33 cellular contexts compared by ENCODE assay signal in genomic region chr12:29337325-29337724, GRCh38.
"Had no signal": no experiment of that assay in that cellular context is flagged by ENCODE, and none has a peak within 500 bp of the region (broad histone marks: within the 10 kb centered on the region; RNA-seq: fewer than 3 reads in every experiment).

No MANE protein-coding gene starts in this region.

- H3K9me3 ChIP-seq: adrenal gland, body of pancreas, esophagus muscularis mucosa, gastrocnemius medialis, heart right ventricle had no signal

- FAIRE-seq: colon had no signal

- H3K4me3 ChIP-seq: adrenal gland, body of pancreas, dorsolateral prefrontal cortex, esophagus muscularis mucosa, gastrocnemius medialis, heart right ventricle had no signal

- H3K27me3 ChIP-seq: adrenal gland, body of pancreas, dorsolateral prefrontal cortex, esophagus muscularis mucosa, foreskin keratinocyte, gastrocnemius medialis, heart right ventricle had no signal

- H3K27me3 Mint-ChIP-seq: activated CD4-positive, alpha-beta memory T cell treated with anti-CD3 and anti-CD28 coated beads for 36 hours; activated CD4-positive, alpha-beta T cell treated with anti-CD3 and anti-CD28 coated beads for 36 hours; activated CD4-positive, alpha-beta T cell treated with anti-CD3 and anti-CD28 coated beads, Interleukin-2, amount 10 ng/mL, durations not matched to agents 24 days and 14 days; activated CD8-positive, alpha-beta memory T cell treated with anti-CD3 and anti-CD28 coated beads, Interleukin-2, amount 10 ng/mL, durations not matched to agents 7 days and 5 days; activated naive CD4-positive, alpha-beta T cell treated with anti-CD3 and anti-CD28 coated beads, Interleukin-2, amount 50 U/mL, for 24 hours; activated naive CD8-positive, alpha-beta T cell treated with anti-CD3 and anti-CD28 coated beads for 36 hours; activated naive CD8-positive, alpha-beta T cell treated with anti-CD3 and anti-CD28 coated beads, Interleukin-2, amount 50 U/mL, for 24 hours; dendritic cell treated with granulocyte-macrophage colony-stimulating factor and Interleukin-4, amounts not matched to agents 40 ng/mL and 50 ng/mL, for 4 days had no signal

- H3K27ac ChIP-seq: adrenal gland, body of pancreas, dorsolateral prefrontal cortex, esophagus muscularis mucosa, foreskin keratinocyte, gastrocnemius medialis, heart right ventricle had no signal

- H3K27ac Mint-ChIP-seq: activated CD4-positive, alpha-beta memory T cell treated with anti-CD3 and anti-CD28 coated beads for 36 hours; activated CD4-positive, alpha-beta T cell treated with anti-CD3 and anti-CD28 coated beads for 36 hours; activated CD4-positive, alpha-beta T cell treated with anti-CD3 and anti-CD28 coated beads, Interleukin-2, amount 10 ng/mL, durations not matched to agents 24 days and 14 days; activated CD8-positive, alpha-beta memory T cell treated with anti-CD3 and anti-CD28 coated beads, Interleukin-2, amount 10 ng/mL, durations not matched to agents 7 days and 5 days; activated CD8-positive, alpha-beta T cell treated with anti-CD3 and anti-CD28 coated beads, Interleukin-2, amount 10 ng/mL, durations not matched to agents 7 days and 5 days; activated naive CD4-positive, alpha-beta T cell treated with anti-CD3 and anti-CD28 coated beads for 36 hours; activated naive CD4-positive, alpha-beta T cell treated with anti-CD3 and anti-CD28 coated beads, Interleukin-2, amount 50 U/mL, for 24 hours; activated naive CD8-positive, alpha-beta T cell treated with anti-CD3 and anti-CD28 coated beads for 36 hours; activated naive CD8-positive, alpha-beta T cell treated with anti-CD3 and anti-CD28 coated beads, Interleukin-2, amount 50 U/mL, for 24 hours; activated T-helper 1 cell treated with anti-CD3 and anti-CD28 coated beads, Interleukin-12 subunit alpha, Interleukin-12 subunit beta, Interleukin-2, Interleukin-4 antibody, amounts not matched to agents 30 ng/mL and 10 ng/mL and 1 ng/mL, durations not matched to agents 14 hours and 24 hours and 36 hours; activated T-helper 2 cell treated with anti-CD3 and anti-CD28 coated beads, Interferon-gamma antibody, Interleukin-2, Interleukin-4, amounts not matched to agents 10 μg/mL and 5 μg/mL and 100 μg/mL, durations not matched to agents 14 hours and 24 hours and 36 hours; dendritic cell treated with granulocyte-macrophage colony-stimulating factor and Interleukin-4, amounts not matched to agents 40 ng/mL and 50 ng/mL, for 4 days had no signal

- H3K4me1 ChIP-seq: adrenal gland, body of pancreas, esophagus muscularis mucosa, foreskin keratinocyte, gastrocnemius medialis, heart right ventricle had no signal

- H3K4me1 Mint-ChIP-seq: activated CD4-positive, alpha-beta T cell treated with anti-CD3 and anti-CD28 coated beads for 36 hours; activated CD4-positive, alpha-beta T cell treated with anti-CD3 and anti-CD28 coated beads, Interleukin-2, amount 10 ng/mL, durations not matched to agents 24 days and 14 days; activated CD8-positive, alpha-beta memory T cell treated with anti-CD3 and anti-CD28 coated beads, Interleukin-2, amount 10 ng/mL, durations not matched to agents 7 days and 5 days; activated naive CD4-positive, alpha-beta T cell treated with anti-CD3 and anti-CD28 coated beads, Interleukin-2, amount 50 U/mL, for 24 hours; activated naive CD8-positive, alpha-beta T cell treated with anti-CD3 and anti-CD28 coated beads for 36 hours; activated naive CD8-positive, alpha-beta T cell treated with anti-CD3 and anti-CD28 coated beads, Interleukin-2, amount 50 U/mL, for 24 hours had no signal

- H3K9me3 Mint-ChIP-seq: activated CD4-positive, alpha-beta memory T cell treated with anti-CD3 and anti-CD28 coated beads for 36 hours; activated CD4-positive, alpha-beta T cell treated with anti-CD3 and anti-CD28 coated beads, Interleukin-2, amount 10 ng/mL, durations not matched to agents 24 days and 14 days; activated naive CD4-positive, alpha-beta T cell treated with anti-CD3 and anti-CD28 coated beads for 36 hours; activated naive CD4-positive, alpha-beta T cell treated with anti-CD3 and anti-CD28 coated beads, Interleukin-2, amount 50 U/mL, for 24 hours; activated naive CD8-positive, alpha-beta T cell treated with anti-CD3 and anti-CD28 coated beads for 36 hours; activated naive CD8-positive, alpha-beta T cell treated with anti-CD3 and anti-CD28 coated beads, Interleukin-2, amount 50 U/mL, for 24 hours; activated T-helper 1 cell treated with anti-CD3 and anti-CD28 coated beads, Interleukin-12 subunit alpha, Interleukin-12 subunit beta, Interleukin-2, Interleukin-4 antibody, amounts not matched to agents 30 ng/mL and 10 ng/mL and 1 ng/mL, durations not matched to agents 14 hours and 24 hours and 36 hours; activated T-helper 2 cell treated with anti-CD3 and anti-CD28 coated beads, Interferon-gamma antibody, Interleukin-2, Interleukin-4, amounts not matched to agents 10 μg/mL and 5 μg/mL and 100 μg/mL, durations not matched to agents 14 hours and 24 hours and 36 hours; dendritic cell treated with granulocyte-macrophage colony-stimulating factor and Interleukin-4, amounts not matched to agents 40 ng/mL and 50 ng/mL, for 4 days had no signal

- ATAC-seq: activated CD4-positive, alpha-beta T cell treated with anti-CD3 and anti-CD28 coated beads for 36 hours; activated CD8-positive, alpha-beta memory T cell treated with anti-CD3 and anti-CD28 coated beads, Interleukin-2, amount 10 ng/mL, durations not matched to agents 7 days and 5 days; activated CD8-positive, alpha-beta T cell treated with anti-CD3 and anti-CD28 coated beads, Interleukin-2, amount 10 ng/mL, durations not matched to agents 7 days and 5 days; activated naive CD8-positive, alpha-beta T cell treated with anti-CD3 and anti-CD28 coated beads, Interleukin-2, amount 50 U/mL, for 24 hours; body of pancreas; foreskin keratinocyte; gastrocnemius medialis; heart right ventricle had no signal

- H3K4me3 Mint-ChIP-seq: activated CD4-positive, alpha-beta memory T cell treated with anti-CD3 and anti-CD28 coated beads for 36 hours; activated CD4-positive, alpha-beta T cell treated with anti-CD3 and anti-CD28 coated beads for 36 hours; activated CD4-positive, alpha-beta T cell treated with anti-CD3 and anti-CD28 coated beads, Interleukin-2, amount 10 ng/mL, durations not matched to agents 24 days and 14 days; activated CD8-positive, alpha-beta memory T cell treated with anti-CD3 and anti-CD28 coated beads, Interleukin-2, amount 10 ng/mL, durations not matched to agents 7 days and 5 days; activated CD8-positive, alpha-beta T cell treated with anti-CD3 and anti-CD28 coated beads, Interleukin-2, amount 10 ng/mL, durations not matched to agents 7 days and 5 days; activated naive CD4-positive, alpha-beta T cell treated with anti-CD3 and anti-CD28 coated beads for 36 hours; activated naive CD4-positive, alpha-beta T cell treated with anti-CD3 and anti-CD28 coated beads, Interleukin-2, amount 50 U/mL, for 24 hours; activated naive CD8-positive, alpha-beta T cell treated with anti-CD3 and anti-CD28 coated beads for 36 hours; activated naive CD8-positive, alpha-beta T cell treated with anti-CD3 and anti-CD28 coated beads, Interleukin-2, amount 50 U/mL, for 24 hours; activated T-helper 1 cell treated with anti-CD3 and anti-CD28 coated beads, Interleukin-12 subunit alpha, Interleukin-12 subunit beta, Interleukin-2, Interleukin-4 antibody, amounts not matched to agents 30 ng/mL and 10 ng/mL and 1 ng/mL, durations not matched to agents 14 hours and 24 hours and 36 hours; dendritic cell treated with granulocyte-macrophage colony-stimulating factor and Interleukin-4, amounts not matched to agents 40 ng/mL and 50 ng/mL, for 4 days had no signal

- DNase-seq: activated CD4-positive, alpha-beta memory T cell treated with anti-CD3 and anti-CD28 coated beads for 36 hours; activated CD4-positive, alpha-beta T cell treated with anti-CD3 and anti-CD28 coated beads for 36 hours; activated CD4-positive, alpha-beta T cell treated with anti-CD3 and anti-CD28 coated beads, Interleukin-2, amount 10 ng/mL, durations not matched to agents 24 days and 14 days; activated CD4-positive, CD25-positive, alpha-beta regulatory T cell; activated CD4-positive, CD25-positive, alpha-beta regulatory T cell treated with anti-CD3 and anti-CD28 coated beads, Interleukin-2, amount 50 U/mL, for 72 hours; activated CD8-positive, alpha-beta memory T cell treated with anti-CD3 and anti-CD28 coated beads, Interleukin-2, amount 10 ng/mL, durations not matched to agents 7 days and 5 days; activated CD8-positive, alpha-beta memory T cell treated with anti-CD3 and anti-CD28 coated beads, Interleukin-2, amount 50 U/mL, for 4 hours; activated CD8-positive, alpha-beta T cell treated with anti-CD3 and anti-CD28 coated beads, Interleukin-2, amount 10 ng/mL, durations not matched to agents 7 days and 5 days; activated effector memory CD4-positive, alpha-beta T cell treated with anti-CD3 and anti-CD28 coated beads, Interleukin-2, amount 50 U/mL, for 16 hours; activated naive CD4-positive, alpha-beta T cell treated with anti-CD3 and anti-CD28 coated beads for 36 hours; activated naive CD8-positive, alpha-beta T cell treated with anti-CD3 and anti-CD28 coated beads for 36 hours; activated naive CD8-positive, alpha-beta T cell treated with anti-CD3 and anti-CD28 coated beads, Interleukin-2, amount 50 U/mL, for 24 hours; activated T-cell treated with anti-CD3 and anti-CD28 coated beads, Interleukin-2, amount 50 U/mL, for 1 hour; activated T-cell treated with anti-CD3 and anti-CD28 coated beads, Interleukin-2, amount 50 U/mL, for 48 hours; adrenal gland; amygdala; aorta; body of pancreas; caudate nucleus; dorsolateral prefrontal cortex; effector memory CD4-positive, alpha-beta T cell; erythroblast; foreskin keratinocyte; gastrocnemius medialis; heart right ventricle; T-helper 1 cell; T-helper 2 cell had no signal
